8 cellular contexts compared by ENCODE assay signal in genomic region chr17:31094600-31095238, GRCh38. TPM values are rescaled to one million over a fixed set of nuclear protein-coding genes. Genes with fewer than 3 reads are reported as not detected.
DNase-seq lines count a peak whose midpoint lies in the region; ATAC-seq and TF ChIP-seq lines count a peak whose summit lies in the region.

Gene NF1, plus strand, starts transcription at chr17:31094977. Its CDS starts 333 bp downstream, at chr17:31095310.

- H3K4me1 ChIP-seq in suprapubic skin: peaks cover 16% of the 10 kb centered on the region

- H3K4me1 Mint-ChIP-seq in HFFc6 (ENCODE audit: low read depth): peaks cover 35% of the 10 kb centered on the region
- peaks cover 14% of the 10 kb centered on the region for H3K4me1 Mint-ChIP-seq in activated naive CD4-positive, alpha-beta T cell treated with anti-CD3 and anti-CD28 coated beads, Interleukin-2, amount 50 U/mL, for 24 hours

- H3K9me3 ChIP-seq in suprapubic skin: no peaks in the 10 kb centered on the region

- no peaks in the 10 kb centered on the region for H3K9me3 Mint-ChIP-seq in HFFc6
- H3K9me3 Mint-ChIP-seq in activated naive CD4-positive, alpha-beta T cell treated with anti-CD3 and anti-CD28 coated beads, Interleukin-2, amount 50 U/mL, for 24 hours: no peaks in the 10 kb centered on the region

- TF ChIP-seq EP300 in suprapubic skin (IDR thresholded peaks at IDR 0.05): no peak

- peak within 1 kb of the TSS; percentile 94 for H3K27ac Mint-ChIP-seq in HFFc6
- peak within 1 kb of the TSS; percentile 88 for H3K27ac Mint-ChIP-seq in activated naive CD4-positive, alpha-beta T cell treated with anti-CD3 and anti-CD28 coated beads, Interleukin-2, amount 50 U/mL, for 24 hours

- TF ChIP-seq POLR2A in suprapubic skin (IDR thresholded peaks at IDR 0.05): peak in 1 of 2 donors; percentile 35

- 2% methylated on average over 22 of the region's 46 CpGs for WGBS in suprapubic skin

- no peaks in the 10 kb centered on the region for H3K27me3 ChIP-seq in suprapubic skin

- peak; percentile 91 for ATAC-seq in SK-N-SH treated with all-trans-retinoic acid at 6 μM for 48 hours

- DNase-seq in GM04503 (ENCODE audit: low read depth) (peak; percentile 68), HFFc6 (peak; percentile 95), NCI-H1092 treated with DMSO at 0.1 percent for 48 hours (lab: John Stamatoyannopoulos, UW) (peak; percentile 95), globus pallidus (ENCODE audit: low spot score) (peak; percentile 93), occipital lobe (lab: John Stamatoyannopoulos, UW) (peak; percentile 90), suprapubic skin (ENCODE audit: low spot score in 2 of 2) (peak; percentile 97 to 98)

- peaks cover 3% of the 10 kb centered on the region; the same call in 1 of the 2 replicates for H3K27me3 Mint-ChIP-seq in HFFc6 (ENCODE audit: insufficient read depth)
- no peaks in the 10 kb centered on the region for H3K27me3 Mint-ChIP-seq in activated naive CD4-positive, alpha-beta T cell treated with anti-CD3 and anti-CD28 coated beads, Interleukin-2, amount 50 U/mL, for 24 hours

- TF ChIP-seq CTCF in HFFc6 (IDR thresholded peaks at IDR 0.05) (no peak), suprapubic skin (IDR thresholded peaks at IDR 0.05) (no peak)

- peaks cover 7% of the 10 kb centered on the region for H3K36me3 Mint-ChIP-seq in HFFc6 (ENCODE audit: low read depth)
- no peaks in the 10 kb centered on the region for H3K36me3 Mint-ChIP-seq in activated naive CD4-positive, alpha-beta T cell treated with anti-CD3 and anti-CD28 coated beads, Interleukin-2, amount 50 U/mL, for 24 hours

- peak within 1 kb of the TSS; percentile 94 for H3K27ac ChIP-seq in suprapubic skin

- H3K36me3 ChIP-seq in suprapubic skin: no peaks in the 10 kb centered on the region

- H3K4me3 Mint-ChIP-seq in HFFc6: peak within 1 kb of the TSS; percentile 96
- H3K4me3 Mint-ChIP-seq in activated naive CD4-positive, alpha-beta T cell treated with anti-CD3 and anti-CD28 coated beads, Interleukin-2, amount 50 U/mL, for 24 hours: peak within 1 kb of the TSS; percentile 97

- H3K4me3 ChIP-seq in suprapubic skin: peak within 1 kb of the TSS; percentile 93

TF ChIP-seq in SK-N-SH treated with all-trans-retinoic acid at 6 μM for 48 hours, 23 proteins besides CTCF, POLR2A, EP300 and RAD21 (continues in another document):
- TF ChIP-seq ZNF70 (CRISPR knock-in tag; IDR thresholded peaks at IDR 0.05) (no peak), BACH2 (CRISPR knock-in tag; IDR thresholded peaks at IDR 0.05; ENCODE audit: borderline replicate concordance) (no peak), POU6F1 (CRISPR knock-in tag; IDR thresholded peaks at IDR 0.05; ENCODE audit: borderline replicate concordance, low read depth) (no peak), PPARA (CRISPR knock-in tag; IDR thresholded peaks at IDR 0.05; ENCODE audit: borderline replicate concordance) (no peak), ARNTL (CRISPR knock-in tag; IDR thresholded peaks at IDR 0.05; ENCODE audit: borderline replicate concordance, low read depth) (no peak), TCF4 (CRISPR knock-in tag; IDR thresholded peaks at IDR 0.05; ENCODE audit: borderline replicate concordance) (no peak), CSDC2 (CRISPR knock-in tag; IDR thresholded peaks at IDR 0.05) (peak; percentile 69; the same call in 1 of the 2 replicates), ZNF8 (CRISPR knock-in tag; IDR thresholded peaks at IDR 0.05) (no peak), ZFP30 (CRISPR knock-in tag; IDR thresholded peaks at IDR 0.05) (no peak), TOX (CRISPR knock-in tag; IDR thresholded peaks at IDR 0.05; ENCODE audit: borderline replicate concordance) (no peak), CREB5 (CRISPR knock-in tag; IDR thresholded peaks at IDR 0.05; ENCODE audit: low read depth) (peak; percentile 67; the same call in 1 of the 2 replicates), ZNF565 (CRISPR knock-in tag; conservative IDR thresholded peaks at IDR 0.05; ENCODE audit: low read depth) (0 out of 2 replicates have a peak, but pooled peaks have one; percentile 61), ZFP3 (CRISPR knock-in tag; IDR thresholded peaks at IDR 0.05) (peak; percentile 67; the same call in 1 of the 2 replicates), ISL1 (CRISPR knock-in tag; IDR thresholded peaks at IDR 0.05) (no peak), GLIS3 (CRISPR knock-in tag; IDR thresholded peaks at IDR 0.05) (no peak), ESRRG (CRISPR knock-in tag; IDR thresholded peaks at IDR 0.05) (no peak), SNAI2 (CRISPR knock-in tag; IDR thresholded peaks at IDR 0.05) (no peak), OSR1 (CRISPR knock-in tag; IDR thresholded peaks at IDR 0.05) (no peak), ZC3H10 (CRISPR knock-in tag; IDR thresholded peaks at IDR 0.05) (no peak)
- TF ChIP-seq, protein P1, sequence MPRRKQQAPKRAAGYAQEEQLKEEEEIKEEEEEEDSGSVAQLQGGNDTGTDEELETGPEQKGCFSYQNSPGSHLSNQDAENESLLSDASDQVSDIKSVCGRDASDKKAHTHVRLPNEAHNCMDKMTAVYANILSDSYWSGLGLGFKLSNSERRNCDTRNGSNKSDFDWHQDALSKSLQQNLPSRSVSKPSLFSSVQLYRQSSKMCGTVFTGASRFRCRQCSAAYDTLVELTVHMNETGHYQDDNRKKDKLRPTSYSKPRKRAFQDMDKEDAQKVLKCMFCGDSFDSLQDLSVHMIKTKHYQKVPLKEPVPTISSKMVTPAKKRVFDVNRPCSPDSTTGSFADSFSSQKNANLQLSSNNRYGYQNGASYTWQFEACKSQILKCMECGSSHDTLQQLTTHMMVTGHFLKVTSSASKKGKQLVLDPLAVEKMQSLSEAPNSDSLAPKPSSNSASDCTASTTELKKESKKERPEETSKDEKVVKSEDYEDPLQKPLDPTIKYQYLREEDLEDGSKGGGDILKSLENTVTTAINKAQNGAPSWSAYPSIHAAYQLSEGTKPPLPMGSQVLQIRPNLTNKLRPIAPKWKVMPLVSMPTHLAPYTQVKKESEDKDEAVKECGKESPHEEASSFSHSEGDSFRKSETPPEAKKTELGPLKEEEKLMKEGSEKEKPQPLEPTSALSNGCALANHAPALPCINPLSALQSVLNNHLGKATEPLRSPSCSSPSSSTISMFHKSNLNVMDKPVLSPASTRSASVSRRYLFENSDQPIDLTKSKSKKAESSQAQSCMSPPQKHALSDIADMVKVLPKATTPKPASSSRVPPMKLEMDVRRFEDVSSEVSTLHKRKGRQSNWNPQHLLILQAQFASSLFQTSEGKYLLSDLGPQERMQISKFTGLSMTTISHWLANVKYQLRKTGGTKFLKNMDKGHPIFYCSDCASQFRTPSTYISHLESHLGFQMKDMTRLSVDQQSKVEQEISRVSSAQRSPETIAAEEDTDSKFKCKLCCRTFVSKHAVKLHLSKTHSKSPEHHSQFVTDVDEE (CRISPR knock-in tag; IDR thresholded peaks at IDR 0.05): peak; percentile 56; the same call in 1 of the 2 replicates
- TF ChIP-seq, protein P2, sequence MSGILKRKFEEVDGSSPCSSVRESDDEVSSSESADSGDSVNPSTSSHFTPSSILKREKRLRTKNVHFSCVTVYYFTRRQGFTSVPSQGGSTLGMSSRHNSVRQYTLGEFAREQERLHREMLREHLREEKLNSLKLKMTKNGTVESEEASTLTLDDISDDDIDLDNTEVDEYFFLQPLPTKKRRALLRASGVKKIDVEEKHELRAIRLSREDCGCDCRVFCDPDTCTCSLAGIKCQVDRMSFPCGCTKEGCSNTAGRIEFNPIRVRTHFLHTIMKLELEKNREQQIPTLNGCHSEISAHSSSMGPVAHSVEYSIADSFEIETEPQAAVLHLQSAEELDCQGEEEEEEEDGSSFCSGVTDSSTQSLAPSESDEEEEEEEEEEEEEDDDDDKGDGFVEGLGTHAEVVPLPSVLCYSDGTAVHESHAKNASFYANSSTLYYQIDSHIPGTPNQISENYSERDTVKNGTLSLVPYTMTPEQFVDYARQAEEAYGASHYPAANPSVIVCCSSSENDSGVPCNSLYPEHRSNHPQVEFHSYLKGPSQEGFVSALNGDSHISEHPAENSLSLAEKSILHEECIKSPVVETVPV (CRISPR knock-in tag; IDR thresholded peaks at IDR 0.05): no peak

RNA-seq across cellular contexts. Expression of gene NF1, which starts in this region (rescaled TPM):
- total RNA-seq in HFFc6 (2021; fragmentation: NEBNext Ultra II Directional; extraction: Animal tissue kit (Norgen Biotek cat#: 25700)): 10 to 100 TPM; 45.0 to 62.6 (median 54.0) TPM
- total RNA-seq in occipital lobe: 107 TPM
- 100 to 1,000 TPM in 1 of 4 donors, 10 to 100 TPM in 3; 32.3 to 113 (median 45.4) TPM for total RNA-seq in suprapubic skin

Comparison
In these comparisons a context has a peak if more than half of its experiments do, and no peak if none do; other contexts are left out.
1. Peak in every context shown above with its lines: DNase-seq, ATAC-seq, H3K4me3 ChIP-seq and H3K27ac ChIP-seq.